1 cellular context compared by ENCODE assay signal in genomic region chr11:22680628-22681027, GRCh38.
TF ChIP-seq lines count a peak whose summit lies in the region.

No MANE protein-coding gene starts in this region.

TF ChIP-seq in HepG2, 621 proteins besides CTCF, POLR2A, EP300 and RAD21 (continued from another document and continues in another):
- no peak for TF ChIP-seq ZNF513 (CRISPR knock-in tag; conservative IDR thresholded peaks at IDR 0.05)
- no peak for TF ChIP-seq HCFC1 (IDR thresholded peaks at IDR 0.05; ENCODE audit: low read depth, low read length)
- TF ChIP-seq ZSCAN25 (CRISPR knock-in tag; IDR thresholded peaks at IDR 0.05): no peak
- TF ChIP-seq ZNF337 (CRISPR knock-in tag; IDR thresholded peaks at IDR 0.05; ENCODE audit: borderline replicate concordance, low read depth): no peak
- TF ChIP-seq ZNF547 (CRISPR knock-in tag; IDR thresholded peaks at IDR 0.05): no peak
- TF ChIP-seq PRDM15 (CRISPR knock-in tag; IDR thresholded peaks at IDR 0.05): no peak
- no peak for TF ChIP-seq ZNF264 (CRISPR knock-in tag; IDR thresholded peaks at IDR 0.05)
- TF ChIP-seq ZXDC (CRISPR knock-in tag; IDR thresholded peaks at IDR 0.05): no peak
- no peak for TF ChIP-seq ZFP1 (CRISPR knock-in tag; IDR thresholded peaks at IDR 0.05)
- TF ChIP-seq ZNF549 (CRISPR knock-in tag; IDR thresholded peaks at IDR 0.05): no peak
- TF ChIP-seq ZBTB42 (CRISPR knock-in tag; IDR thresholded peaks at IDR 0.05): no peak
- no peak for TF ChIP-seq SNAPC2 (CRISPR knock-in tag; IDR thresholded peaks at IDR 0.05)
- no peak for TF ChIP-seq NFYB (CRISPR knock-in tag; IDR thresholded peaks at IDR 0.05)
- no peak for TF ChIP-seq HDAC6 (IDR thresholded peaks at IDR 0.05; ENCODE audit: low read depth, low read length)
- TF ChIP-seq SP4 (CRISPR knock-in tag; IDR thresholded peaks at IDR 0.05): no peak
- peak; percentile 46; the same call in 1 of the 2 replicates for TF ChIP-seq FOXJ3 (CRISPR knock-in tag; IDR thresholded peaks at IDR 0.05; ENCODE audit: borderline replicate concordance)
- TF ChIP-seq HNF1B (CRISPR knock-in tag; IDR thresholded peaks at IDR 0.05): no peak
- no peak for TF ChIP-seq RFX3 (CRISPR knock-in tag; IDR thresholded peaks at IDR 0.05)
- no peak for TF ChIP-seq GPN1 (CRISPR knock-in tag; IDR thresholded peaks at IDR 0.05; ENCODE audit: borderline replicate concordance)
- TF ChIP-seq ZSCAN9 (CRISPR knock-in tag; IDR thresholded peaks at IDR 0.05; ENCODE audit: borderline replicate concordance): 0 out of 2 replicates have a peak, but pooled peaks have one; percentile 39
- no peak for TF ChIP-seq TCF12 (IDR thresholded peaks at IDR 0.05)
- TF ChIP-seq TCF12 (CRISPR knock-in tag; IDR thresholded peaks at IDR 0.05): no peak
- TF ChIP-seq RXRB (CRISPR knock-in tag; IDR thresholded peaks at IDR 0.05; ENCODE audit: borderline replicate concordance): peak; percentile 44; the same call in 1 of the 2 replicates
- TF ChIP-seq HNF1A (IDR thresholded peaks at IDR 0.05; ENCODE audit: low read depth): no peak
- TF ChIP-seq HNF1A (CRISPR knock-in tag; IDR thresholded peaks at IDR 0.05; ENCODE audit: borderline replicate concordance): peak; percentile 33; the same call in 1 of the 2 replicates
- peak; percentile 41; the same call in 1 of the 2 replicates for TF ChIP-seq KMT2A (CRISPR knock-in tag; IDR thresholded peaks at IDR 0.05)
- no peak for TF ChIP-seq TBX2 (CRISPR knock-in tag; IDR thresholded peaks at IDR 0.05; ENCODE audit: borderline replicate concordance)
- no peak for TF ChIP-seq ZNF83 (CRISPR knock-in tag; IDR thresholded peaks at IDR 0.05; ENCODE audit: borderline replicate concordance)
- no peak for TF ChIP-seq ZFP36 (IDR thresholded peaks at IDR 0.05; ENCODE audit: borderline replicate concordance, low read depth, low read length, partially characterized antibody)
- no peak for TF ChIP-seq ZNF710 (CRISPR knock-in tag; IDR thresholded peaks at IDR 0.05; ENCODE audit: borderline replicate concordance)
- TF ChIP-seq TRIM24 (CRISPR knock-in tag; IDR thresholded peaks at IDR 0.05): no peak
- TF ChIP-seq ZNF207 (IDR thresholded peaks at IDR 0.05; ENCODE audit: borderline replicate concordance): no peak
- no peak for TF ChIP-seq SALL2 (CRISPR knock-in tag; IDR thresholded peaks at IDR 0.05)
- TF ChIP-seq ESRRA (CRISPR knock-in tag; IDR thresholded peaks at IDR 0.05; ENCODE audit: low read depth): no peak
- TF ChIP-seq POLR2G (IDR thresholded peaks at IDR 0.05; ENCODE audit: low read depth, low read length): no peak
- TF ChIP-seq REL (CRISPR knock-in tag; conservative IDR thresholded peaks at IDR 0.05): no peak
- TF ChIP-seq ZBTB20 (CRISPR knock-in tag; IDR thresholded peaks at IDR 0.05; ENCODE audit: borderline replicate concordance, low read depth): no peak
- TF ChIP-seq ISX (CRISPR knock-in tag; conservative IDR thresholded peaks at IDR 0.05): no peak
- TF ChIP-seq HNRNPL (IDR thresholded peaks at IDR 0.05; ENCODE audit: low read depth, low read length): no peak
- TF ChIP-seq FOXA3 (CRISPR knock-in tag; IDR thresholded peaks at IDR 0.05): peak; percentile 75
- TF ChIP-seq FOXP1 (IDR thresholded peaks at IDR 0.05): no peak
- TF ChIP-seq FOXP1 (CRISPR knock-in tag; IDR thresholded peaks at IDR 0.05): peak; percentile 39; the same call in 1 of the 2 replicates
- TF ChIP-seq ZBTB25 (CRISPR knock-in tag; IDR thresholded peaks at IDR 0.05): 0 out of 2 replicates have a peak, but pooled peaks have one; percentile 45
- no peak for TF ChIP-seq ERF (CRISPR knock-in tag; IDR thresholded peaks at IDR 0.05)
